In the genomic region with DNA sequence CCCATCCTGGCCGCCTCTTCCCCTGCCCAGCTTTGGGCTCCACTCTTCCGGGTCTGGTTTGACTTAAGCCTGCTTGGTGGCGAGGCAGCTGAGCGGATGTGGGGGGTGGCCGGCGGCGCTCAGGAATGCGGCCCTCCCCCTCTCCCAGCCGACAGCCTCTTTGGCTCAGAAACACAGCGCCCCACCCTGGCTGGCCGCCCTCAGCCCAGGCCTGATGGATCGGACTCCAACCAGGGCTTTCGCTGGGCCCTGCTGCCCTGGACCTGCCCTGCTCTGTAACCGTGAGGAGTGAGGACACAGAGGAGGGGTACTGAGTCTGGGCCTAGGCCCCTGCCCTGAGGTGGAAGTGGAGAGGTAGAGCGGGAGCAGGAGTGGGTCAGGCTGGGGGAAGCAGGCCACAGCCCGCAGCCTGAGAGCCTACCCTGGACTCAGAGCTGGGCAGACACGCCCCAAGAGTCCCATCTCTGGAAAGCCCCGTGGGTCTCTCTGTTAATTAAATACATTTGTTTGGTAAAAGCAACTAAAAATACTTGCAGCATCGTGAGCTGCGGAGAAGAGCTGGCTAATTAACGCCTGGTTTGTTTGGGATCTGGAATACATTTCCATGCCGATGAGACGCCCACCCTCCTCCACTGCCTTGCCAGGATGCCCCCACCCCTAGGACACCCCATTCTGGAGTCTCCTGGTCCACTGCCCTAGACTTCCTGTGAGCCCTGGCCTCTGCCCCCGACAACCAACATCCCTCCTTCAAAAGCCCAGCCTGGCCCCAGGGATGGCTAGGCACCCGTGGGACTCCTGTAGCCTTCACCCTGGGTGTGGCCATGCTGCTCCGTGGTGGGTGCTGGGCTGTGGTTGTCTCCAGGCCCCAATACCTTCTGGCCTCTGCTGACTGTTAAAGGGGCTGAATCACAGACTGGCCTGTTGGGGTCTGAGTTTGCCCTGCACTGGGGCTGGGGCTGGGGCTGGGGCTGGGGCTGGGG, we compare ENCODE assay signal across 8 cellular contexts. TPM values are rescaled to one million over a fixed set of nuclear protein-coding genes. Genes with fewer than 3 reads are reported as not detected.
A peak's percentile ranks its signal among the peaks of the same experiment; 100 is the strongest.
DNase-seq lines count a peak whose midpoint lies in the region; ATAC-seq and TF ChIP-seq lines count a peak whose summit lies in the region.

No MANE protein-coding gene starts in this region.

- peak overlapping the region; percentile 49 for H3K27ac ChIP-seq in stomach smooth muscle (ENCODE audit: low read length)

- H3K36me3 ChIP-seq in stomach smooth muscle (ENCODE audit: control insufficient read depth in 2 of 2, insufficient read depth in 2 of 2, low read length in 2 of 2), result peaks cover 0 to 8% of the 10 kb centered on the region in 2 donors

- peak; percentile 73 for TF ChIP-seq CTCF in choroid plexus epithelial cell (conservative IDR thresholded peaks at IDR 0.05; ENCODE audit: low read depth, low read length)

- H3K4me3 ChIP-seq in choroid plexus epithelial cell (ENCODE audit: low read depth, low read length) (peak overlapping the region; percentile 30), stomach smooth muscle (ENCODE audit: low read length in 2 of 2) (peak overlapping the region; percentile 9 to 64)

- H3K9ac ChIP-seq in stomach smooth muscle (ENCODE audit: low read length in 2 of 2), result peak overlapping the region; percentile 48 to 72

- no peaks in the 10 kb centered on the region for H3K9me3 ChIP-seq in stomach smooth muscle (ENCODE audit: control insufficient read depth in 2 of 2, low read length in 2 of 2)

- H3K4me1 ChIP-seq in stomach smooth muscle (ENCODE audit: control insufficient read depth, insufficient read depth, low read length), result peaks cover 26% of the 10 kb centered on the region

- peak; percentile 98 for DNase-seq in HT1080 (ENCODE audit: low read depth)
- DNase-seq in choroid plexus epithelial cell (ENCODE audit: low read depth), result peak; percentile 92
- DNase-seq in kidney tubule cell (ENCODE audit: low spot score), result peak; percentile 93
- no peak for DNase-seq in NOMO-1 treated with dmso at 0.1 percent for 144 hours (lab: John Stamatoyannopoulos, UW; ENCODE audit: unreplicated experiment)
- no peak for DNase-seq in NCI-H524 treated with DMSO at 0.1 percent for 48 hours (lab: John Stamatoyannopoulos, UW)
- DNase-seq in DMS 273 (lab: John Stamatoyannopoulos, UW; ENCODE audit: unreplicated experiment), result no peak

- ATAC-seq in HG03108 (IDR thresholded peaks at IDR 0.05; ENCODE audit: unreplicated experiment), result no peak

- H3K27me3 ChIP-seq in stomach smooth muscle (ENCODE audit: control insufficient read depth in 1 of 2, insufficient read depth in 2 of 2, low read length in 2 of 2), result no peaks in the 10 kb centered on the region

RNA-seq across cellular contexts. Expression of gene PLXNA1, which starts 19.6 kb away (rescaled TPM):
- 133 and 163 TPM in 2 replicates for total RNA-seq in HT1080 (2014; rRNA removed; shearing (Covaris generic))
- polyA plus RNA-seq in HT1080 (2015; cell fraction: cytosol; rRNA removed), result 82.5 and 95.4 TPM in 2 replicates
- polyA plus RNA-seq in HT1080 (2015; cell fraction: nucleus; rRNA removed), result 239 and 264 TPM in 2 replicates

Comparison
In these comparisons a context has a peak if more than half of its experiments do, and no peak if none do; other contexts are left out.
1. DNase-seq: peak in HT1080 (single experiment), choroid plexus epithelial cell (single experiment) and kidney tubule cell (single experiment); none in NOMO-1 treated with dmso at 0.1 percent for 144 hours (single experiment), NCI-H524 treated with DMSO at 0.1 percent for 48 hours (single experiment) and DMS 273 (single experiment).